ENCODE assay signal across 9 cellular contexts in genomic region chr6:125100018-125100652, GRCh38. TPM values are rescaled to one million over a fixed set of nuclear protein-coding genes. Genes with fewer than 3 reads are reported as not detected.
DNase-seq lines count a peak whose midpoint lies in the region; ATAC-seq and TF ChIP-seq lines count a peak whose summit lies in the region.
"Had no signal": no experiment of that assay in that cellular context is flagged by ENCODE, and none has a peak within 500 bp of the region (broad histone marks: within the 10 kb centered on the region; RNA-seq: fewer than 3 reads in every experiment).

No MANE protein-coding gene starts in this region.

- H3K4me3 ChIP-seq in choroid plexus epithelial cell (ENCODE audit: low read depth, low read length), result peak overlapping the region; percentile 67

- H3K36me3 Mint-ChIP-seq in activated naive CD8-positive, alpha-beta T cell, result no peaks in the 10 kb centered on the region
- H3K36me3 Mint-ChIP-seq in activated naive CD8-positive, alpha-beta T cell treated with anti-CD3 and anti-CD28 coated beads, Interleukin-2, amount 50 U/mL, for 24 hours (ENCODE audit: low read depth), result no peaks in the 10 kb centered on the region
- H3K36me3 Mint-ChIP-seq in mesothelial cell of epicardium (no peaks in the 10 kb centered on the region), type B pancreatic cell (no peaks in the 10 kb centered on the region)

- peaks cover 11% of the 10 kb centered on the region for H3K4me1 Mint-ChIP-seq in activated naive CD8-positive, alpha-beta T cell (ENCODE audit: low read depth)
- H3K4me1 Mint-ChIP-seq in activated naive CD8-positive, alpha-beta T cell treated with anti-CD3 and anti-CD28 coated beads, Interleukin-2, amount 50 U/mL, for 24 hours, result peaks cover 4% of the 10 kb centered on the region
- H3K4me1 Mint-ChIP-seq in mesothelial cell of epicardium (peaks cover 38% of the 10 kb centered on the region), type B pancreatic cell (ENCODE audit: unreplicated experiment) (peaks cover 24% of the 10 kb centered on the region)

- H3K27me3 Mint-ChIP-seq in activated naive CD8-positive, alpha-beta T cell, result peaks cover 9% of the 10 kb centered on the region
- H3K27me3 Mint-ChIP-seq in activated naive CD8-positive, alpha-beta T cell treated with anti-CD3 and anti-CD28 coated beads, Interleukin-2, amount 50 U/mL, for 24 hours, result peaks cover 25% of the 10 kb centered on the region
- H3K27me3 Mint-ChIP-seq in mesothelial cell of epicardium (ENCODE audit: low read depth) (no peaks in the 10 kb centered on the region), type B pancreatic cell (peaks cover 10% of the 10 kb centered on the region)

- H3K4me3 Mint-ChIP-seq in activated naive CD8-positive, alpha-beta T cell, result peak overlapping the region; percentile 78
- H3K4me3 Mint-ChIP-seq in activated naive CD8-positive, alpha-beta T cell treated with anti-CD3 and anti-CD28 coated beads, Interleukin-2, amount 50 U/mL, for 24 hours, result no peak overlapping the region
- H3K4me3 Mint-ChIP-seq in mesothelial cell of epicardium, result peak overlapping the region; percentile 75
- peak overlapping the region; percentile 85 for H3K4me3 Mint-ChIP-seq in type B pancreatic cell

- ATAC-seq in activated naive CD8-positive, alpha-beta T cell treated with anti-CD3 and anti-CD28 coated beads, Interleukin-2, amount 50 U/mL, for 24 hours, result no peak
- no peak for ATAC-seq in GM21717 (IDR thresholded peaks at IDR 0.05; ENCODE audit: unreplicated experiment)
- ATAC-seq in GM19324 (IDR thresholded peaks at IDR 0.05; ENCODE audit: low FRiP score, unreplicated experiment), result no peak

- TF ChIP-seq CTCF in choroid plexus epithelial cell (conservative IDR thresholded peaks at IDR 0.05; ENCODE audit: low read depth, low read length) (no peak), mesothelial cell of epicardium (IDR thresholded peaks at IDR 0.05; ENCODE audit: unreplicated experiment) (no peak), type B pancreatic cell (conservative IDR thresholded peaks at IDR 0.05) (no peak)

- no peak overlapping the region for H3K27ac Mint-ChIP-seq in activated naive CD8-positive, alpha-beta T cell
- H3K27ac Mint-ChIP-seq in activated naive CD8-positive, alpha-beta T cell treated with anti-CD3 and anti-CD28 coated beads, Interleukin-2, amount 50 U/mL, for 24 hours, result no peak overlapping the region
- no peak overlapping the region for H3K27ac Mint-ChIP-seq in mesothelial cell of epicardium
- peak overlapping the region; percentile 51 for H3K27ac Mint-ChIP-seq in type B pancreatic cell

- no peaks in the 10 kb centered on the region for H3K9me3 Mint-ChIP-seq in activated naive CD8-positive, alpha-beta T cell (ENCODE audit: low read depth)
- no peaks in the 10 kb centered on the region for H3K9me3 Mint-ChIP-seq in activated naive CD8-positive, alpha-beta T cell treated with anti-CD3 and anti-CD28 coated beads, Interleukin-2, amount 50 U/mL, for 24 hours
- no peaks in the 10 kb centered on the region for H3K9me3 Mint-ChIP-seq in mesothelial cell of epicardium
- H3K9me3 Mint-ChIP-seq in type B pancreatic cell, result no peaks in the 10 kb centered on the region

- no peak for DNase-seq in activated naive CD8-positive, alpha-beta T cell treated with anti-CD3 and anti-CD28 coated beads, Interleukin-2, amount 50 U/mL, for 24 hours
- DNase-seq in choroid plexus epithelial cell (ENCODE audit: low read depth), result no peak
- no peak for DNase-seq in mesothelial cell of epicardium (ENCODE audit: low spot score in 2 of 2, unreplicated experiment in 2 of 2)
- no peak for DNase-seq in type B pancreatic cell (ENCODE audit: extremely low spot score, unreplicated experiment)
- DNase-seq in OCI-M1 (lab: John Stamatoyannopoulos, UW), result no peak
- DNase-seq: MV-4-11 had no signal

RNA-seq across cellular contexts. Expression of gene TPD52L1, which starts 53.4 kb away (rescaled TPM):
- total RNA-seq in mesothelial cell of epicardium, result 200 to 212 TPM (median 209 TPM) in 3 replicates
- 80.4 and 142 TPM in 2 replicates for total RNA-seq in type B pancreatic cell (ENCODE audit: low replicate concordance)
